11 cellular contexts compared by ENCODE assay signal in the genomic region with DNA sequence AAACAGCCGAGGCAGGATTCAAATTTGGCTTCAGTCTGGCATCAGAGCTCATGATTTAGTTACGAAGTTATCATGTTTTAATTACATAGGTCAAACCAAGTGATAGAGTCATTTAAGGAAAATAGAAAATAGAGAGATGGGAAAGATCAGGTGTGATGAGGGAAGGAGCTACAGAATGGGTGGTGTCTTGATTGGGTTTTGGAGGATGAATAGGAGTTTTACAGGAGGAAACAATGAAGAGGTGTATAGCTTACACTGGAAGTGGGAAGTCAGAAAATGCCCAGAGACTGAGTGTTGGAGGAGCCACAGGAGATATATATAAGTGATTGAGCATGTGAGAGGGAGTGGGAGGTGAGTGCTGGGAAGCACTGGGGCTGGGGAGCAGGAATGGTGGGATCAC.
"Had no signal": no experiment of that assay in that cellular context is flagged by ENCODE, and none has a peak within 500 bp of the region (broad histone marks: within the 10 kb centered on the region; RNA-seq: fewer than 3 reads in every experiment).

No MANE protein-coding gene starts in this region.

- H3K36me3 ChIP-seq: HAP-1 had no signal

- H3K9me3 Mint-ChIP-seq: GM23338, H9, HFFc6 had no signal

- H3K4me3 ChIP-seq: GM23248, GM23338, HAP-1 had no signal

- DNase-seq: GM23248, GOT3, H7, H9, HCEC 1CT, HFFc6 had no signal

- H3K4me1 Mint-ChIP-seq: GM23338, H9 had no signal

- H2AFZ ChIP-seq: GM23248, GM23338 had no signal

- FAIRE-seq: H1, H54 had no signal

- H3K9ac ChIP-seq: GM23248 had no signal

- H3K4me2 ChIP-seq: GM23338 had no signal

- H3K4me1 ChIP-seq: HAP-1 had no signal

- ATAC-seq: GM23338, HCT116 had no signal

- H3K27ac ChIP-seq: GM23248 had no signal

- H3K27ac Mint-ChIP-seq: GM23338, H9, HFFc6 had no signal

- H3K4me3 Mint-ChIP-seq: GM23338, H9, HFFc6 had no signal

- H3K9me3 ChIP-seq: HAP-1 had no signal
